ENCODE assay signal across 1 cellular context in genomic region chr1:1636621-1637478, GRCh38. TPM values are rescaled to one million over a fixed set of nuclear protein-coding genes. Genes with fewer than 3 reads are reported as not detected.
"Had no signal": no experiment of that assay in that cellular context is flagged by ENCODE, and none has a peak within 500 bp of the region (broad histone marks: within the 10 kb centered on the region; RNA-seq: fewer than 3 reads in every experiment).

No MANE protein-coding gene starts in this region.

RNA-seq across cellular contexts. Expression of gene MMP23B, which starts 4.9 kb away (rescaled TPM):
- total RNA-seq: M059J had no signal
